1 cellular context compared by ENCODE assay signal in genomic region chr22:38051900-38052862, GRCh38.
TF ChIP-seq lines count a peak whose summit lies in the region.

No MANE protein-coding gene starts in this region.

TF ChIP-seq in HepG2, 621 proteins besides CTCF, POLR2A, EP300 and RAD21 (continued from another document and continues in another):
- no peak for TF ChIP-seq ZNF780A (CRISPR knock-in tag; IDR thresholded peaks at IDR 0.05)
- TF ChIP-seq PRDM10 (CRISPR knock-in tag; IDR thresholded peaks at IDR 0.05; ENCODE audit: low read depth): peak; percentile 59; the same call in 1 of the 2 replicates
- TF ChIP-seq SMAD1 (CRISPR knock-in tag; IDR thresholded peaks at IDR 0.05; ENCODE audit: borderline replicate concordance, low read depth): 0 out of 2 replicates have a peak, but pooled peaks have one; percentile 94
- TF ChIP-seq ZNF772 (CRISPR knock-in tag; IDR thresholded peaks at IDR 0.05): peak; percentile 76; the same call in 1 of the 2 replicates
- TF ChIP-seq ZSCAN9 (CRISPR knock-in tag; IDR thresholded peaks at IDR 0.05; ENCODE audit: borderline replicate concordance): 0 out of 2 replicates have a peak, but pooled peaks have one; percentile 48
- no peak for TF ChIP-seq ZNF674 (CRISPR knock-in tag; IDR thresholded peaks at IDR 0.05; ENCODE audit: low read depth)
- TF ChIP-seq ZNF782 (CRISPR knock-in tag; IDR thresholded peaks at IDR 0.05; ENCODE audit: borderline replicate concordance): peak; percentile 24; the same call in 1 of the 2 replicates
- no peak for TF ChIP-seq POLR2G (IDR thresholded peaks at IDR 0.05; ENCODE audit: low read depth, low read length)
- no peak for TF ChIP-seq ZNF441 (CRISPR knock-in tag; IDR thresholded peaks at IDR 0.05; ENCODE audit: borderline replicate concordance)
- peak; percentile 43; the same call in 1 of the 2 replicates for TF ChIP-seq HOXD1 (CRISPR knock-in tag; IDR thresholded peaks at IDR 0.05)
- TF ChIP-seq SP4 (CRISPR knock-in tag; IDR thresholded peaks at IDR 0.05): peak; percentile 57; the same call in 1 of the 2 replicates
- TF ChIP-seq ZBTB38 (CRISPR knock-in tag; IDR thresholded peaks at IDR 0.05): peak; percentile 38; the same call in 1 of the 2 replicates
- peak; percentile 66 for TF ChIP-seq GABPB1 (CRISPR knock-in tag; IDR thresholded peaks at IDR 0.05)
- TF ChIP-seq ZNF318 (CRISPR knock-in tag; IDR thresholded peaks at IDR 0.05): no peak
- peak; percentile 35 for TF ChIP-seq ARID5B (CRISPR knock-in tag; IDR thresholded peaks at IDR 0.05)
- peak; percentile 84 for TF ChIP-seq SAP130 (CRISPR knock-in tag; IDR thresholded peaks at IDR 0.05; ENCODE audit: low read depth)
- TF ChIP-seq THAP11 (CRISPR knock-in tag; IDR thresholded peaks at IDR 0.05): peak; percentile 67
- TF ChIP-seq YEATS2 (CRISPR knock-in tag; IDR thresholded peaks at IDR 0.05; ENCODE audit: borderline replicate concordance): peak; percentile 44; the same call in 1 of the 2 replicates
- TF ChIP-seq UBTF (CRISPR knock-in tag; IDR thresholded peaks at IDR 0.05): peak; percentile 61
- TF ChIP-seq SKI (IDR thresholded peaks at IDR 0.05; ENCODE audit: partially characterized antibody): peak; percentile 54
- 0 out of 2 replicates have a peak, but pooled peaks have one; percentile 42 for TF ChIP-seq WIZ (CRISPR knock-in tag; IDR thresholded peaks at IDR 0.05)
- TF ChIP-seq TFE3 (CRISPR knock-in tag; IDR thresholded peaks at IDR 0.05): peak; percentile 75
- peak; percentile 78 for TF ChIP-seq ZFP90 (CRISPR knock-in tag; IDR thresholded peaks at IDR 0.05; ENCODE audit: borderline replicate concordance)
- no peak for TF ChIP-seq ZNF513 (CRISPR knock-in tag; conservative IDR thresholded peaks at IDR 0.05)
- TF ChIP-seq ZNF883 (CRISPR knock-in tag; IDR thresholded peaks at IDR 0.05; ENCODE audit: not compliant biosample characterization): no peak
- TF ChIP-seq ZNF724P (CRISPR knock-in tag; IDR thresholded peaks at IDR 0.05; ENCODE audit: borderline replicate concordance): no peak
- no peak for TF ChIP-seq PAXIP1 (CRISPR knock-in tag; conservative IDR thresholded peaks at IDR 0.05)
